Comparison of ENCODE assay signal across 1 cellular context in genomic region chr13:89486721-89487120, GRCh38.
TF ChIP-seq lines count a peak whose summit lies in the region.

No MANE protein-coding gene starts in this region.

TF ChIP-seq in HepG2, 621 proteins besides CTCF, POLR2A, EP300 and RAD21 (continued from another document):
- TF ChIP-seq ZBTB46 (CRISPR knock-in tag; IDR thresholded peaks at IDR 0.05; ENCODE audit: borderline replicate concordance) (no peak), ZKSCAN8 (CRISPR knock-in tag; IDR thresholded peaks at IDR 0.05; ENCODE audit: borderline replicate concordance) (no peak)
